Comparison of ENCODE assay signal across 1 cellular context in the genomic region with DNA sequence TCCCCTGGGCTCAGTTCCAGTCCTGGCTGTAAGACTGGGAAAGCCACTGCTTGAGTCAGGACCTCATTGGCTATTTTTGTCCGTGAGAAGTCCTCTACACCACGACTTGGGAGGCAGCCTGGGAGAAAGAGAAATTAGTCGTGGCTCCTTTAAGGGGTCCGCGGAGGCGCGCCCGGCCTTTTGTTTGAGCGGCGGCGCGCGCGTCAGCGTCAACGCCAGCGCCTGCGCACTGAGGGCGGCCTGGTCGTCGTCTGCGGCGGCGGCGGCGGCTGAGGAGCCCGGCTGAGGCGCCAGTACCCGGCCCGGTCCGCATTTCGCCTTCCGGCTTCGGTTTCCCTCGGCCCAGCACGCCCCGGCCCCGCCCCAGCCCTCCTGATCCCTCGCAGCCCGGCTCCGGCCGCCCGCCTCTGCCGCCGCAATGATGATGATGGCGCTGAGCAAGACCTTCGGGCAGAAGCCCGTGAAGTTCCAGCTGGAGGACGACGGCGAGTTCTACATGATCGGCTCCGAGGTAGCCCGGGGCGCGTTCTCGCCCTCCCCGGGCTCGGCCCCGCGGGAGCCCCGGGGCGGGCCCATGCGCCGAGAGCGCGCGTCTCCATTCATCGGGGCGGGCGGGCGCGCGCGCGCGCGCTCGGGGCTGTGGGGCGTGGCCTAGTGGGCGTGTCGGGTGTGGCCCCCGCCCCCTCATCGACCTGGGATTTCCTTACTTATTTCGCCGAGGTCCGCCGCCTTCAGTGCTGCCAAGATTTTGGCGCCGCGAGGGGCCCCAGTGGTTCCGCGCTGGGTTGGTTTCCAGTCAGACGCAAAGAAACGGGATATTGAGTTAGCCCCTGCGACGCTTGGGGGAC.
TF ChIP-seq lines count a peak whose summit lies in the region.

A gene (plus strand): TSS at position 215 of the 848 bp plus-strand sequence. CDS start 204 bp downstream, at position 419.

TF ChIP-seq in HepG2, 621 proteins besides CTCF, POLR2A, EP300 and RAD21 (continued from another document and continues in another):
- TF ChIP-seq, protein P1, sequence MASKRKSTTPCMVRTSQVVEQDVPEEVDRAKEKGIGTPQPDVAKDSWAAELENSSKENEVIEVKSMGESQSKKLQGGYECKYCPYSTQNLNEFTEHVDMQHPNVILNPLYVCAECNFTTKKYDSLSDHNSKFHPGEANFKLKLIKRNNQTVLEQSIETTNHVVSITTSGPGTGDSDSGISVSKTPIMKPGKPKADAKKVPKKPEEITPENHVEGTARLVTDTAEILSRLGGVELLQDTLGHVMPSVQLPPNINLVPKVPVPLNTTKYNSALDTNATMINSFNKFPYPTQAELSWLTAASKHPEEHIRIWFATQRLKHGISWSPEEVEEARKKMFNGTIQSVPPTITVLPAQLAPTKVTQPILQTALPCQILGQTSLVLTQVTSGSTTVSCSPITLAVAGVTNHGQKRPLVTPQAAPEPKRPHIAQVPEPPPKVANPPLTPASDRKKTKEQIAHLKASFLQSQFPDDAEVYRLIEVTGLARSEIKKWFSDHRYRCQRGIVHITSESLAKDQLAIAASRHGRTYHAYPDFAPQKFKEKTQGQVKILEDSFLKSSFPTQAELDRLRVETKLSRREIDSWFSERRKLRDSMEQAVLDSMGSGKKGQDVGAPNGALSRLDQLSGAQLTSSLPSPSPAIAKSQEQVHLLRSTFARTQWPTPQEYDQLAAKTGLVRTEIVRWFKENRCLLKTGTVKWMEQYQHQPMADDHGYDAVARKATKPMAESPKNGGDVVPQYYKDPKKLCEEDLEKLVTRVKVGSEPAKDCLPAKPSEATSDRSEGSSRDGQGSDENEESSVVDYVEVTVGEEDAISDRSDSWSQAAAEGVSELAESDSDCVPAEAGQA (IDR thresholded peaks at IDR 0.05; ENCODE audit: low read depth) = no peak
- TF ChIP-seq, protein P1 (CRISPR knock-in tag; IDR thresholded peaks at IDR 0.05; ENCODE audit: borderline replicate concordance) = no peak
- TF ChIP-seq CBX5 (CRISPR knock-in tag; IDR thresholded peaks at IDR 0.05; ENCODE audit: borderline replicate concordance) (no peak), MXD4 (CRISPR knock-in tag; IDR thresholded peaks at IDR 0.05) (no peak), ZNF256 (CRISPR knock-in tag; conservative IDR thresholded peaks at IDR 0.05) (no peak), NCOA5 (CRISPR knock-in tag; IDR thresholded peaks at IDR 0.05) (no peak), ZMAT3 (CRISPR knock-in tag; conservative IDR thresholded peaks at IDR 0.05) (peak; percentile 79; the same call in 1 of the 2 replicates), ZNF703 (CRISPR knock-in tag; IDR thresholded peaks at IDR 0.05; ENCODE audit: borderline replicate concordance) (no peak; the same call in 1 of the 2 replicates), ZNF12 (CRISPR knock-in tag; IDR thresholded peaks at IDR 0.05) (no peak), ETV6 (CRISPR knock-in tag; conservative IDR thresholded peaks at IDR 0.05) (no peak), ZNF44 (CRISPR knock-in tag; IDR thresholded peaks at IDR 0.05) (peak; percentile 14; the same call in 1 of the 2 replicates), MAFF (IDR thresholded peaks at IDR 0.05; ENCODE audit: low read depth, low read length) (no peak), ZSCAN21 (CRISPR knock-in tag; IDR thresholded peaks at IDR 0.05; ENCODE audit: borderline replicate concordance) (no peak), SP4 (CRISPR knock-in tag; IDR thresholded peaks at IDR 0.05) (peak; percentile 85), CENPX (CRISPR knock-in tag; IDR thresholded peaks at IDR 0.05) (no peak), ZNF547 (CRISPR knock-in tag; IDR thresholded peaks at IDR 0.05) (no peak; the same call in 1 of the 2 replicates), AKAP8 (CRISPR knock-in tag; IDR thresholded peaks at IDR 0.05) (peak; percentile 81; the same call in 1 of the 2 replicates), CBFB (CRISPR knock-in tag; IDR thresholded peaks at IDR 0.05) (0 out of 2 replicates have a peak, but pooled peaks have one; percentile 9), TMF1 (CRISPR knock-in tag; IDR thresholded peaks at IDR 0.05; ENCODE audit: low read depth) (no peak; the same call in 1 of the 2 replicates), TBX3 (IDR thresholded peaks at IDR 0.05; ENCODE audit: borderline replicate concordance) (no peak), ZNF720 (CRISPR knock-in tag; IDR thresholded peaks at IDR 0.05) (no peak), HCFC1 (IDR thresholded peaks at IDR 0.05; ENCODE audit: low read depth, low read length) (no peak), DMAP1 (CRISPR knock-in tag; IDR thresholded peaks at IDR 0.05) (peak; percentile 33; the same call in 1 of the 2 replicates), ZFP82 (CRISPR knock-in tag; IDR thresholded peaks at IDR 0.05; ENCODE audit: borderline replicate concordance) (peak; percentile 31; the same call in 1 of the 2 replicates), ZNF331 (CRISPR knock-in tag; IDR thresholded peaks at IDR 0.05) (no peak)
- TF ChIP-seq, protein P2, sequence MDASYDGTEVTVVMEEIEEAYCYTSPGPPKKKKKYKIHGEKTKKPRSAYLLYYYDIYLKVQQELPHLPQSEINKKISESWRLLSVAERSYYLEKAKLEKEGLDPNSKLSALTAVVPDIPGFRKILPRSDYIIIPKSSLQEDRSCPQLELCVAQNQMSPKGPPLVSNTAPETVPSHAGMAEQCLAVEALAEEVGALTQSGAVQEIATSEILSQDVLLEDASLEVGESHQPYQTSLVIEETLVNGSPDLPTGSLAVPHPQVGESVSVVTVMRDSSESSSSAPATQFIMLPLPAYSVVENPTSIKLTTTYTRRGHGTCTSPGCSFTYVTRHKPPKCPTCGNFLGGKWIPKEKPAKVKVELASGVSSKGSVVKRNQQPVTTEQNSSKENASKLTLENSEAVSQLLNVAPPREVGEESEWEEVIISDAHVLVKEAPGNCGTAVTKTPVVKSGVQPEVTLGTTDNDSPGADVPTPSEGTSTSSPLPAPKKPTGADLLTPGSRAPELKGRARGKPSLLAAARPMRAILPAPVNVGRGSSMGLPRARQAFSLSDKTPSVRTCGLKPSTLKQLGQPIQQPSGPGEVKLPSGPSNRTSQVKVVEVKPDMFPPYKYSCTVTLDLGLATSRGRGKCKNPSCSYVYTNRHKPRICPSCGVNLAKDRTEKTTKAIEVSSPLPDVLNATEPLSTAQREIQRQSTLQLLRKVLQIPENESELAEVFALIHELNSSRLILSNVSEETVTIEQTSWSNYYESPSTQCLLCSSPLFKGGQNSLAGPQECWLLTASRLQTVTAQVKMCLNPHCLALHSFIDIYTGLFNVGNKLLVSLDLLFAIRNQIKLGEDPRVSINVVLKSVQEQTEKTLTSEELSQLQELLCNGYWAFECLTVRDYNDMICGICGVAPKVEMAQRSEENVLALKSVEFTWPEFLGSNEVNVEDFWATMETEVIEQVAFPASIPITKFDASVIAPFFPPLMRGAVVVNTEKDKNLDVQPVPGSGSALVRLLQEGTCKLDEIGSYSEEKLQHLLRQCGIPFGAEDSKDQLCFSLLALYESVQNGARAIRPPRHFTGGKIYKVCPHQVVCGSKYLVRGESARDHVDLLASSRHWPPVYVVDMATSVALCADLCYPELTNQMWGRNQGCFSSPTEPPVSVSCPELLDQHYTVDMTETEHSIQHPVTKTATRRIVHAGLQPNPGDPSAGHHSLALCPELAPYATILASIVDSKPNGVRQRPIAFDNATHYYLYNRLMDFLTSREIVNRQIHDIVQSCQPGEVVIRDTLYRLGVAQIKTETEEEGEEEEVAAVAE (CRISPR knock-in tag; IDR thresholded peaks at IDR 0.05; ENCODE audit: borderline replicate concordance) = no peak
- TF ChIP-seq, protein P3, sequence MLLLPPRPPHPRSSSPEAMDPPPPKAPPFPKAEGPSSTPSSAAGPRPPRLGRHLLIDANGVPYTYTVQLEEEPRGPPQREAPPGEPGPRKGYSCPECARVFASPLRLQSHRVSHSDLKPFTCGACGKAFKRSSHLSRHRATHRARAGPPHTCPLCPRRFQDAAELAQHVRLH (CRISPR knock-in tag; IDR thresholded peaks at IDR 0.05; ENCODE audit: borderline replicate concordance, low read depth) = no peak
- TF ChIP-seq, protein P4, sequence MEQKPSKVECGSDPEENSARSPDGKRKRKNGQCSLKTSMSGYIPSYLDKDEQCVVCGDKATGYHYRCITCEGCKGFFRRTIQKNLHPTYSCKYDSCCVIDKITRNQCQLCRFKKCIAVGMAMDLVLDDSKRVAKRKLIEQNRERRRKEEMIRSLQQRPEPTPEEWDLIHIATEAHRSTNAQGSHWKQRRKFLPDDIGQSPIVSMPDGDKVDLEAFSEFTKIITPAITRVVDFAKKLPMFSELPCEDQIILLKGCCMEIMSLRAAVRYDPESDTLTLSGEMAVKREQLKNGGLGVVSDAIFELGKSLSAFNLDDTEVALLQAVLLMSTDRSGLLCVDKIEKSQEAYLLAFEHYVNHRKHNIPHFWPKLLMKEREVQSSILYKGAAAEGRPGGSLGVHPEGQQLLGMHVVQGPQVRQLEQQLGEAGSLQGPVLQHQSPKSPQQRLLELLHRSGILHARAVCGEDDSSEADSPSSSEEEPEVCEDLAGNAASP (CRISPR knock-in tag; IDR thresholded peaks at IDR 0.05; ENCODE audit: borderline replicate concordance) = no peak
- TF ChIP-seq, protein P5, sequence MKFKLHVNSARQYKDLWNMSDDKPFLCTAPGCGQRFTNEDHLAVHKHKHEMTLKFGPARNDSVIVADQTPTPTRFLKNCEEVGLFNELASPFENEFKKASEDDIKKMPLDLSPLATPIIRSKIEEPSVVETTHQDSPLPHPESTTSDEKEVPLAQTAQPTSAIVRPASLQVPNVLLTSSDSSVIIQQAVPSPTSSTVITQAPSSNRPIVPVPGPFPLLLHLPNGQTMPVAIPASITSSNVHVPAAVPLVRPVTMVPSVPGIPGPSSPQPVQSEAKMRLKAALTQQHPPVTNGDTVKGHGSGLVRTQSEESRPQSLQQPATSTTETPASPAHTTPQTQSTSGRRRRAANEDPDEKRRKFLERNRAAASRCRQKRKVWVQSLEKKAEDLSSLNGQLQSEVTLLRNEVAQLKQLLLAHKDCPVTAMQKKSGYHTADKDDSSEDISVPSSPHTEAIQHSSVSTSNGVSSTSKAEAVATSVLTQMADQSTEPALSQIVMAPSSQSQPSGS (CRISPR knock-in tag; IDR thresholded peaks at IDR 0.05) = no peak
- TF ChIP-seq, protein P6, sequence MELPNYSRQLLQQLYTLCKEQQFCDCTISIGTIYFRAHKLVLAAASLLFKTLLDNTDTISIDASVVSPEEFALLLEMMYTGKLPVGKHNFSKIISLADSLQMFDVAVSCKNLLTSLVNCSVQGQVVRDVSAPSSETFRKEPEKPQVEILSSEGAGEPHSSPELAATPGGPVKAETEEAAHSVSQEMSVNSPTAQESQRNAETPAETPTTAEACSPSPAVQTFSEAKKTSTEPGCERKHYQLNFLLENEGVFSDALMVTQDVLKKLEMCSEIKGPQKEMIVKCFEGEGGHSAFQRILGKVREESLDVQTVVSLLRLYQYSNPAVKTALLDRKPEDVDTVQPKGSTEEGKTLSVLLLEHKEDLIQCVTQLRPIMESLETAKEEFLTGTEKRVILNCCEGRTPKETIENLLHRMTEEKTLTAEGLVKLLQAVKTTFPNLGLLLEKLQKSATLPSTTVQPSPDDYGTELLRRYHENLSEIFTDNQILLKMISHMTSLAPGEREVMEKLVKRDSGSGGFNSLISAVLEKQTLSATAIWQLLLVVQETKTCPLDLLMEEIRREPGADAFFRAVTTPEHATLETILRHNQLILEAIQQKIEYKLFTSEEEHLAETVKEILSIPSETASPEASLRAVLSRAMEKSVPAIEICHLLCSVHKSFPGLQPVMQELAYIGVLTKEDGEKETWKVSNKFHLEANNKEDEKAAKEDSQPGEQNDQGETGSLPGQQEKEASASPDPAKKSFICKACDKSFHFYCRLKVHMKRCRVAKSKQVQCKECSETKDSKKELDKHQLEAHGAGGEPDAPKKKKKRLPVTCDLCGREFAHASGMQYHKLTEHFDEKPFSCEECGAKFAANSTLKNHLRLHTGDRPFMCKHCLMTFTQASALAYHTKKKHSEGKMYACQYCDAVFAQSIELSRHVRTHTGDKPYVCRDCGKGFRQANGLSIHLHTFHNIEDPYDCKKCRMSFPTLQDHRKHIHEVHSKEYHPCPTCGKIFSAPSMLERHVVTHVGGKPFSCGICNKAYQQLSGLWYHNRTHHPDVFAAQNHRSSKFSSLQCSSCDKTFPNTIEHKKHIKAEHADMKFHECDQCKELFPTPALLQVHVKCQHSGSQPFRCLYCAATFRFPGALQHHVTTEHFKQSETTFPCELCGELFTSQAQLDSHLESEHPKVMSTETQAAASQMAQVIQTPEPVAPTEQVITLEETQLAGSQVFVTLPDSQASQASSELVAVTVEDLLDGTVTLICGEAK (IDR thresholded peaks at IDR 0.05) = no peak
- TF ChIP-seq, protein P6 (CRISPR knock-in tag; IDR thresholded peaks at IDR 0.05) = no peak
